In genomic region chr17:30378191-30378796, GRCh38 we compare ENCODE assay signal across 8 cellular contexts. TPM values are rescaled to one million over a fixed set of nuclear protein-coding genes. Genes with fewer than 3 reads are reported as not detected.
DNase-seq lines count a peak whose midpoint lies in the region; ATAC-seq and TF ChIP-seq lines count a peak whose summit lies in the region.

No MANE protein-coding gene starts in this region.

- WGBS in esophagus muscularis mucosa: 4% methylated on average over 32 of the region's 32 CpGs
- WGBS in upper lobe of left lung, 2 donors: 3 to 6% methylated on average over 29 to 32 of the region's 32 CpGs

- H3K4me3 ChIP-seq in DND-41 (ENCODE audit: low read depth in 1 of 2, low read length in 2 of 2) (peak overlapping the region; percentile 73 to 75; a peak in 3 of 4 replicates), HL-60 (replicated peaks; ENCODE audit: insufficient read depth, low read length) (peak overlapping the region; percentile 74), esophagus muscularis mucosa (peak overlapping the region; percentile 82 to 98 (median 93)), neuron (ENCODE audit: low read length) (peak overlapping the region; percentile 87), upper lobe of left lung (peak overlapping the region; percentile 15 to 95 (median 66))

- peaks cover 20% of the 10 kb centered on the region for H3K79me2 ChIP-seq in DND-41 (ENCODE audit: insufficient read depth, low read length)

- H3K27me3 ChIP-seq in DND-41 (ENCODE audit: insufficient read depth, low read length, poor library complexity) (no peaks in the 10 kb centered on the region), HL-60 (ENCODE audit: insufficient read depth, poor library complexity, severe bottlenecking) (no peaks in the 10 kb centered on the region), esophagus muscularis mucosa (no peaks in the 10 kb centered on the region), neuron (ENCODE audit: insufficient read depth, low read length) (peaks cover 2% of the 10 kb centered on the region), upper lobe of left lung (no peaks in the 10 kb centered on the region)

- H3K4me1 ChIP-seq in DND-41 (ENCODE audit: insufficient read depth, low read length) (peaks cover 39% of the 10 kb centered on the region), esophagus muscularis mucosa (peaks cover 4 to 57% (median 50%) of the 10 kb centered on the region in 4 donors), neuron (ENCODE audit: insufficient read depth, low read length) (peaks cover 45% of the 10 kb centered on the region), upper lobe of left lung (peaks cover 12 to 60% (median 41%) of the 10 kb centered on the region in 4 donors)

- TF ChIP-seq EP300 in esophagus muscularis mucosa (IDR thresholded peaks at IDR 0.05) (no peak), upper lobe of left lung (IDR thresholded peaks at IDR 0.05) (no peak)

- ATAC-seq in DND-41 (ENCODE audit: insufficient read depth, low read depth) (0 out of 3 replicates have a peak, but pooled peaks have one; percentile 1), upper lobe of left lung (ENCODE audit: low FRiP score in 2 of 2) (peak in 1 of 2 donors; percentile 58), GM18511 (IDR thresholded peaks at IDR 0.05; ENCODE audit: unreplicated experiment) (no peak)

- H3K27ac ChIP-seq in DND-41 (ENCODE audit: low read length): peak overlapping the region; percentile 69
- H3K27ac ChIP-seq in HL-60 (replicated peaks): peak overlapping the region; percentile 43
- peak overlapping the region; percentile 96 to 98 (median 97) for H3K27ac ChIP-seq in esophagus muscularis mucosa (replicated peaks in 1 of 4)
- peak overlapping the region; percentile 92 to 94 (median 92) for H3K27ac ChIP-seq in upper lobe of left lung

- peak overlapping the region; percentile 84 for H3K9ac ChIP-seq in DND-41 (ENCODE audit: low read depth, low read length)

- peak overlapping the region; percentile 96 for H3K4me2 ChIP-seq in DND-41 (ENCODE audit: insufficient read depth, low read length)

- TF ChIP-seq CTCF in DND-41 (IDR thresholded peaks at IDR 0.05; ENCODE audit: borderline replicate concordance, extremely low read depth, low read length, poor library complexity, severe bottlenecking) (no peak), HL-60 (IDR thresholded peaks at IDR 0.05; ENCODE audit: insufficient read depth, low read length) (no peak), esophagus muscularis mucosa (IDR thresholded peaks at IDR 0.05) (no peak), upper lobe of left lung (IDR thresholded peaks at IDR 0.05) (no peak)

- peaks cover 6% of the 10 kb centered on the region; the same call in 1 of the 2 replicates for H4K20me1 ChIP-seq in DND-41 (ENCODE audit: insufficient read depth, low read length)

- no peak for TF ChIP-seq POLR2A in esophagus muscularis mucosa (IDR thresholded peaks at IDR 0.05; ENCODE audit: low read depth)
- no peak for TF ChIP-seq POLR2A in upper lobe of left lung (IDR thresholded peaks at IDR 0.05)

- intact Hi-C loops in esophagus muscularis mucosa (cut with DNase I): loop anchor here (10.0 kb wide), 1 partner anchor 83 kb away; the partner anchor contains the start of gene BLMH

- H3K36me3 ChIP-seq in DND-41 (ENCODE audit: insufficient read depth, low read length) (no peaks in the 10 kb centered on the region), esophagus muscularis mucosa (no peaks in the 10 kb centered on the region), neuron (ENCODE audit: insufficient read depth, low read length) (no peaks in the 10 kb centered on the region), upper lobe of left lung (no peaks in the 10 kb centered on the region)

- no peaks in the 10 kb centered on the region for H3K9me3 ChIP-seq in DND-41 (ENCODE audit: insufficient read depth, low read length, severe bottlenecking)
- no peaks in the 10 kb centered on the region for H3K9me3 ChIP-seq in esophagus muscularis mucosa
- H3K9me3 ChIP-seq in neuron (ENCODE audit: low read length): no peaks in the 10 kb centered on the region
- no peaks in the 10 kb centered on the region for H3K9me3 ChIP-seq in upper lobe of left lung

- DNase-seq in DND-41 (peak; percentile 11), HL-60 (ENCODE audit: low read depth in 1 of 2, low spot score in 1 of 2) (no peak), activated T-cell treated with anti-CD3 and anti-CD28 coated beads for 24 hours (ENCODE audit: low read depth) (peak; percentile 47), esophagus muscularis mucosa (ENCODE audit: extremely low spot score) (no peak), upper lobe of left lung (peak; percentile 50 to 87), mesenteric fat pad (ENCODE audit: low spot score) (no peak)

- H2AFZ ChIP-seq in DND-41 (ENCODE audit: low read depth, low read length): peak overlapping the region; percentile 90
- H2AFZ ChIP-seq in neuron (ENCODE audit: low read depth, low read length): peak overlapping the region; percentile 95

RNA-seq across cellular contexts. Expression of gene CPD, which starts 0.4 kb away (rescaled TPM):
- total RNA-seq in esophagus muscularis mucosa (100 to 1,000 TPM in 2 of 4 donors, 10 to 100 TPM in 2; 67.0 to 141 (median 95.1) TPM), upper lobe of left lung (100 to 1,000 TPM in 4 of 6 donors, 10 to 100 TPM in 2; 49.4 to 132 (median 104) TPM), mesenteric fat pad (57.8 TPM)

RNA-seq across cellular contexts. Expression of gene TMIGD1, which starts 44.4 kb away (rescaled TPM):
- under 1 TPM in 1 of 4 donors, not detected in 3; 0.29 TPM for total RNA-seq in esophagus muscularis mucosa
- not detected for total RNA-seq in upper lobe of left lung
- not detected for total RNA-seq in mesenteric fat pad

Comparison
In these comparisons a context has a peak if more than half of its experiments do, and no peak if none do; other contexts are left out.
1. DNase-seq: peak in DND-41 (single experiment), activated T-cell treated with anti-CD3 and anti-CD28 coated beads for 24 hours (single experiment) and upper lobe of left lung (2 of 2); none in HL-60 (0 of 2), esophagus muscularis mucosa (single experiment) and mesenteric fat pad (single experiment).
2. H3K27ac ChIP-seq: peak in every context shown above with its lines; median percentile 97 in esophagus muscularis mucosa; 92 in upper lobe of left lung; 69 in DND-41; 43 in HL-60.
3. Peak in every context shown above with its lines, with median percentiles within 50 percentile points of each other: H3K4me3 ChIP-seq.